Comparison of ENCODE assay signal across 2 cellular contexts in genomic region chr16:84343800-84344199, GRCh38. TPM values are rescaled to one million over a fixed set of nuclear protein-coding genes. Genes with fewer than 3 reads are reported as not detected.
"Had no signal": no experiment of that assay in that cellular context is flagged by ENCODE, and none has a peak within 500 bp of the region (broad histone marks: within the 10 kb centered on the region; RNA-seq: fewer than 3 reads in every experiment).

No MANE protein-coding gene starts in this region.

RNA-seq across cellular contexts. Expression of gene ATP2C2, which starts 24.5 kb away (rescaled TPM):
- total RNA-seq: subcutaneous adipose tissue, tibial nerve had no signal
